9 cellular contexts compared by ENCODE assay signal in the genomic region with DNA sequence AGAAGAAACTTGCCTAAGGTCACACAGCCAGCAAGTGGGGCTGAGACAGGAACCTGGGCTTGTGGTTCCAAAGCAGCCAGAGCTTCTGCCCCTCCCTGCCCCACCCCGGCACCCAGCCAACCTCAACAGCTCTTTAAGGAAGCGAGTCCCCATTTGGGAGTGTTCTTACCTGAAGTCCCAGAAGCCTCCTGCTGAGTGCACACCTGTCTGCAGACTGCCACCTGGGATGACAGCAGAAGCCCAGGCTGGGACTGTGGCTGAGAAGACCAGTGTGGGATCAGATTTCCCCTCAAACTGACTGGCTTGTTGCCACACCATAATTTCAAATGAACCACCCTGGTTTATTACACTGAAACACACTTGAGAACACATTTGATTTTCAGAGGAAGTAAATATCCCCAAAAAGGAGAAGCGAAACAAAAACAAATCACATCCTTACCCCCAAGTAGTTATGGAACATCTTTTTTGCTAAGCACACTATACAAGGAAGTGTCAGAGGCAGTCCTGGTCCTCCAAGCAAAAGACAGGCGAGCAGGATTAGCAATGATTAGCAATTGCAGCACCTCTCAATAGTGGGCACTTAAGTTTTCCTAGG. TPM values are rescaled to one million over a fixed set of nuclear protein-coding genes. Genes with fewer than 3 reads are reported as not detected.
DNase-seq lines count a peak whose midpoint lies in the region; ATAC-seq, FAIRE-seq and TF ChIP-seq lines count a peak whose summit lies in the region.
"Had no signal": no experiment of that assay in that cellular context is flagged by ENCODE, and none has a peak within 500 bp of the region (broad histone marks: within the 10 kb centered on the region; RNA-seq: fewer than 3 reads in every experiment).

No MANE protein-coding gene starts in this region.

- no peaks in the 10 kb centered on the region for H3K36me3 Mint-ChIP-seq in activated T-cell treated with anti-CD3 and anti-CD28 coated beads, Interleukin-2, amount 50 U/mL, for 24 hours (ENCODE audit: low read depth)

- H3K4me1 ChIP-seq in OCI-LY3 (ENCODE audit: low read length) (peaks cover 21% of the 10 kb centered on the region), sigmoid colon (peaks cover 0 to 24% (median 17%) of the 10 kb centered on the region in 4 donors)

- intact Hi-C loops in sigmoid colon (cut with DNase I): no loop called here

- H3K4me3 ChIP-seq in OCI-LY3 (ENCODE audit: low read length) (0 out of 2 replicates have a peak overlapping the region, but pooled peaks have one; percentile 10), sigmoid colon (no peak overlapping the region)
- H3K4me3 ChIP-seq: esophagus squamous epithelium had no signal

- no peak for TF ChIP-seq POLR2A in sigmoid colon (IDR thresholded peaks at IDR 0.05)

- no peak for TF ChIP-seq EP300 in sigmoid colon (IDR thresholded peaks at IDR 0.05)

- H3K27ac Mint-ChIP-seq in activated T-cell treated with anti-CD3 and anti-CD28 coated beads, Interleukin-2, amount 50 U/mL, for 24 hours: no peak overlapping the region

- FAIRE-seq in HTR-8/SVneo (lab: Jason Lieb, UNC): peak; percentile 42

- H3K27me3 Mint-ChIP-seq in activated T-cell treated with anti-CD3 and anti-CD28 coated beads, Interleukin-2, amount 50 U/mL, for 24 hours: no peaks in the 10 kb centered on the region

- H3K4me3 Mint-ChIP-seq in activated T-cell treated with anti-CD3 and anti-CD28 coated beads, Interleukin-2, amount 50 U/mL, for 24 hours: no peak overlapping the region

- H3K9me3 ChIP-seq in OCI-LY3 (ENCODE audit: insufficient read depth, low read length) (no peaks in the 10 kb centered on the region), sigmoid colon (no peaks in the 10 kb centered on the region)
- H3K9me3 ChIP-seq: esophagus squamous epithelium had no signal

- H3K27me3 ChIP-seq in OCI-LY3 (ENCODE audit: low read depth, low read length): peaks cover 53% of the 10 kb centered on the region
- no peaks in the 10 kb centered on the region for H3K27me3 ChIP-seq in sigmoid colon

- H3K36me3 ChIP-seq in OCI-LY3 (replicated peaks; ENCODE audit: low read depth, low read length) (no peaks in the 10 kb centered on the region), sigmoid colon (no peaks in the 10 kb centered on the region)
- H3K36me3 ChIP-seq: esophagus squamous epithelium had no signal

- no peak overlapping the region for H3K9ac ChIP-seq in OCI-LY3 (ENCODE audit: low read length)

- peaks cover 9% of the 10 kb centered on the region for H3K4me1 Mint-ChIP-seq in activated T-cell treated with anti-CD3 and anti-CD28 coated beads, Interleukin-2, amount 50 U/mL, for 24 hours (ENCODE audit: low read depth)

- ATAC-seq in HG03469 (IDR thresholded peaks at IDR 0.05; ENCODE audit: unreplicated experiment): no peak

- no peak overlapping the region for H3K27ac ChIP-seq in OCI-LY3 (ENCODE audit: low read length)
- no peak overlapping the region for H3K27ac ChIP-seq in sigmoid colon

- no peaks in the 10 kb centered on the region for H3K9me3 Mint-ChIP-seq in activated T-cell treated with anti-CD3 and anti-CD28 coated beads, Interleukin-2, amount 50 U/mL, for 24 hours

- H3K79me2 ChIP-seq in OCI-LY3 (ENCODE audit: low read length): no peaks in the 10 kb centered on the region

- TF ChIP-seq CTCF in OCI-LY3 (IDR thresholded peaks at IDR 0.05; ENCODE audit: low read depth, low read length): no peak
- TF ChIP-seq CTCF in sigmoid colon (IDR thresholded peaks at IDR 0.05): no peak

- no peaks in the 10 kb centered on the region for H4K20me1 ChIP-seq in OCI-LY3 (ENCODE audit: insufficient read depth, low read length)

- DNase-seq in SKM-1 treated with dmso at 0.1 percent for 144 hours (lab: John Stamatoyannopoulos, UW; ENCODE audit: unreplicated experiment) (peak; percentile 11), SKM-1 (lab: John Stamatoyannopoulos, UW; ENCODE audit: unreplicated experiment) (no peak), HTR-8/SVneo (ENCODE audit: insufficient read length, low spot score) (no peak), sigmoid colon (peak; percentile 69)
- DNase-seq in stimulated activated CD4-positive, alpha-beta T cell treated with anti-CD3 and anti-CD28 coated beads, Interleukin-1b, Interleukin-23, amount 100 ng/mL, for 48 hours: no peak
- DNase-seq in activated T-cell treated with anti-CD3 and anti-CD28 coated beads, Interleukin-2, amount 50 U/mL, for 24 hours: no peak
- DNase-seq: esophagus squamous epithelium had no signal

- H3K4me2 ChIP-seq in OCI-LY3 (ENCODE audit: low read length): peak overlapping the region; percentile 37

- no peak overlapping the region for H2AFZ ChIP-seq in OCI-LY3 (ENCODE audit: low read depth, low read length)

- 14 to 40% methylated on average over 4 of the region's 4 CpGs for WGBS in sigmoid colon, 2 donors

RNA-seq across cellular contexts. Expression of gene RIN3, which starts 6.3 kb away (rescaled TPM):
- total RNA-seq in sigmoid colon: 10 to 100 TPM; 12.7 to 31.8 (median 23.0) TPM
- 10 to 100 TPM in 1 of 3 donors, 1 to 10 TPM in 2; 6.0 to 19.2 (median 7.4) TPM for polyA plus RNA-seq in sigmoid colon

Comparison
In these comparisons a context has a peak if more than half of its experiments do, and no peak if none do; other contexts are left out.
1. DNase-seq: peak in SKM-1 treated with dmso at 0.1 percent for 144 hours (single experiment) and sigmoid colon (single experiment); none in SKM-1 (single experiment), HTR-8/SVneo (single experiment), stimulated activated CD4-positive, alpha-beta T cell treated with anti-CD3 and anti-CD28 coated beads, Interleukin-1b, Interleukin-23, amount 100 ng/mL, for 48 hours (single experiment) and activated T-cell treated with anti-CD3 and anti-CD28 coated beads, Interleukin-2, amount 50 U/mL, for 24 hours (single experiment).